ENCODE assay signal across 8 cellular contexts in the genomic region with DNA sequence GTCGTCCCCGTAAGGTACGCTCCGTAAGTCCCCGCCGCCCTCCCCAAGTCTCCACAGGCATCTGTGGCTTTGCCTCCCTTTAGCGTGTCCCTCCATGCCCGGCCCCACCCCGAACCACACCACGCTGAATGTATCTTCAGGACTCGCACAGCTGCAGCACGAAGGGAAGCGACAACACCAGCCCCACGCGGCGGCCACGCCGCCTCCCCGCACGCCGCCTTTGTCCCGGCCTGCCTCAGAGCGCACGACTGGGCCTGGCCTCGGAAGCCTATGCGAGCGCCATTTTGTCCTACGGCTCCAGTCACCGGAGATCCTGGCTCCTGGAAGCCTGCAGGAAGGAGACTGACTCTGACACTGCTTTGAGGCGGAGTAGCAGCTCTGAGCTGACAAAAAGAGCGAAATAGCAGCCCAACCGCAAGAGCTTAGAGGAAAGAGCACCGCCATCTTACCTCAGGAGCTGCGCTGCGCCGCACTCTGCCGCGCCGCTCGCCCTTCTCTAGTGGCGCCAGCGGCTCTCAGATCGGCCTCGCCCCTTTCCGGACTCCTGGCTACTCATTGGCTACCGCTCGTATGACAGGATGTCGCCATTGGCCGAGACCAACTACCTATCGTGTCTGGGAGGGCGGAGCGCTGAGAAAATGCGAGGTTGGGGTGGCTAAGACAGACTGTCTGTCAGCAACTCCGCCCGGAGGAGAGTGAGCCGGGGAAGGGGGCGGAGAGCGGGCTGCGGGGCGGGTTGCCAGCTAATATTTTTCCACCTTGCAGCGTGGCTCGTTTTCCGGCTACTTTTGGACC. TPM values are rescaled to one million over a fixed set of nuclear protein-coding genes. Genes with fewer than 3 reads are reported as not detected.
A peak's percentile ranks its signal among the peaks of the same experiment; 100 is the strongest.
DNase-seq lines count a peak whose midpoint lies in the region; ATAC-seq and TF ChIP-seq lines count a peak whose summit lies in the region.

A gene with protein sequence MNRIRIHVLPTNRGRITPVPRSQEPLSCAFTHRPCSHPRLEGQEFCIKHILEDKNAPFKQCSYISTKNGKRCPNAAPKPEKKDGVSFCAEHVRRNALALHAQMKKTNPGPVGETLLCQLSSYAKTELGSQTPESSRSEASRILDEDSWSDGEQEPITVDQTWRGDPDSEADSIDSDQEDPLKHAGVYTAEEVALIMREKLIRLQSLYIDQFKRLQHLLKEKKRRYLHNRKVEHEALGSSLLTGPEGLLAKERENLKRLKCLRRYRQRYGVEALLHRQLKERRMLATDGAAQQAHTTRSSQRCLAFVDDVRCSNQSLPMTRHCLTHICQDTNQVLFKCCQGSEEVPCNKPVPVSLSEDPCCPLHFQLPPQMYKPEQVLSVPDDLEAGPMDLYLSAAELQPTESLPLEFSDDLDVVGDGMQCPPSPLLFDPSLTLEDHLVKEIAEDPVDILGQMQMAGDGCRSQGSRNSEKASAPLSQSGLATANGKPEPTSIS (minus strand): TSS at position 501 of the 795 bp plus-strand sequence. CDS start 606 bp downstream, outside the sequence.

- TF ChIP-seq POLR2A in testis (IDR thresholded peaks at IDR 0.05): peak; percentile 66

- intact Hi-C loops in testis (cut with DNase I; ENCODE audit: low total_unique reads): no loop called here

- H3K9me3 ChIP-seq in testis: no peaks in the 10 kb centered on the region

- ATAC-seq in HG02623 (IDR thresholded peaks at IDR 0.05; ENCODE audit: unreplicated experiment) (peak; percentile 96), omental fat pad (ENCODE audit: low FRiP score) (peak; percentile 99)

- H3K36me3 ChIP-seq in testis (ENCODE audit: low read depth, missing control alignments): no peaks in the 10 kb centered on the region

- peak within 1 kb of the TSS; percentile 72 to 97 for H3K4me3 ChIP-seq in testis

- no peak for TF ChIP-seq CTCF in GM10248 (IDR thresholded peaks at IDR 0.05; ENCODE audit: control extremely low read depth, extremely low read depth, low read depth, missing control alignments)
- no peak for TF ChIP-seq CTCF in omental fat pad (IDR thresholded peaks at IDR 0.05)
- TF ChIP-seq CTCF in testis (IDR thresholded peaks at IDR 0.05): no peak

- H3K27ac ChIP-seq in testis: peak within 1 kb of the TSS; percentile 90 to 94

- peaks cover 13% of the 10 kb centered on the region for H3K36me3 Mint-ChIP-seq in activated naive CD8-positive, alpha-beta T cell

- POLR2A ChIA-PET in GM10248 (lab: Yijun Ruan, JAX): interaction anchor here (1.0 to 1.8 kb wide), 6 partner anchors 9 to 22 kb away, joined by 3 to 16 read pairs (median 4); no protein-coding TSS in a partner anchor

- 0 to 1% methylated on average over 47 to 63 of the region's 63 CpGs for WGBS in testis, 2 donors

- H3K4me3 Mint-ChIP-seq in activated naive CD8-positive, alpha-beta T cell: peak within 1 kb of the TSS; percentile 99

- peak; percentile 99 for DNase-seq in GM10248 (ENCODE audit: extremely low spot score)
- DNase-seq in NCI-H1105 (lab: John Stamatoyannopoulos, UW): peak; percentile 91
- DNase-seq in SKM-1 treated with dmso at 0.1 percent for 144 hours (lab: John Stamatoyannopoulos, UW; ENCODE audit: unreplicated experiment): peak; percentile 91
- peak; percentile 91 for DNase-seq in glomerular endothelial cell (ENCODE audit: extremely low read depth, low read depth, low spot score)
- DNase-seq in omental fat pad (ENCODE audit: low spot score): peak; percentile 92
- DNase-seq in testis: peak; percentile 100

- CTCF ChIA-PET in GM10248 (lab: Yijun Ruan, JAX): interaction anchor here (0.7 to 2.0 kb wide), 9 partner anchors 8 to 133 kb away, joined by 3 to 11 read pairs (median 4); no protein-coding TSS in a partner anchor

- no peaks in the 10 kb centered on the region for H3K27me3 Mint-ChIP-seq in activated naive CD8-positive, alpha-beta T cell

- no peaks in the 10 kb centered on the region for H3K9me3 Mint-ChIP-seq in activated naive CD8-positive, alpha-beta T cell (ENCODE audit: low read depth)

- no peaks in the 10 kb centered on the region for H3K27me3 ChIP-seq in testis

- peak within 1 kb of the TSS; percentile 97 for H3K27ac Mint-ChIP-seq in activated naive CD8-positive, alpha-beta T cell

- peaks cover 15% of the 10 kb centered on the region for H3K4me1 ChIP-seq in testis

- H3K4me1 Mint-ChIP-seq in activated naive CD8-positive, alpha-beta T cell (ENCODE audit: low read depth): peaks cover 43% of the 10 kb centered on the region

RNA-seq across cellular contexts. Expression of the gene that starts here (rescaled TPM):
- total RNA-seq in glomerular endothelial cell (32.3 and 49.3 TPM in 2 replicates), omental fat pad (10 to 100 TPM; 38.3 to 64.2 (median 49.7) TPM), testis (10 to 100 TPM; 84.8 to 98.4 TPM)
- 57.0 TPM for polyA plus RNA-seq in testis (ENCODE audit: insufficient read depth, low read depth, low replicate concordance)

Comparison
In these comparisons a context has a peak if more than half of its experiments do, and no peak if none do; other contexts are left out.
1. Peak in every context shown above with its lines: DNase-seq, ATAC-seq, H3K4me3 ChIP-seq and H3K27ac ChIP-seq.